Comparison of ENCODE assay signal across 20 cellular contexts in the genomic region with DNA sequence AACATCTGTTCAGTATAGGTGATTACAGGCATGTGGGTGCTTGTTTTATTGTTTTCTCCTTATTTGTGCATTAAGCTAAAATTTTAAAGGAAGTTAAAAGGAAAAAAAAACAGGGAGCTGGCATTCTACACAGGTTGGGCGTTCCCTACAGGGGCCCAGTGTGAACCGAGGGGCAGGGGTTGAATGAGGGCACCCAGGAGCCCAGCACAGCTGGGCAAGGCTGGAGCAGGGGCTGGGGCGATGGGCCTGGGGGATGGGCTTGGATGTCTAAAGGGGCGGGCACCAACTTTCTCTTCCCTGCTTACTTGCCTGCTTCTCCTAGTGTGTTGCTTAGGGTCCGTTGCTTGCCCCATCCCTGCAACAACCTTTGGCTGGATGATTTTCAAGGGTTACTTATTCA. TPM values are rescaled to one million over a fixed set of nuclear protein-coding genes. Genes with fewer than 3 reads are reported as not detected.
DNase-seq lines count a peak whose midpoint lies in the region; ATAC-seq and TF ChIP-seq lines count a peak whose summit lies in the region.
"Had no signal": no experiment of that assay in that cellular context is flagged by ENCODE, and none has a peak within 500 bp of the region (broad histone marks: within the 10 kb centered on the region; RNA-seq: fewer than 3 reads in every experiment).

No MANE protein-coding gene starts in this region.

- TF ChIP-seq EP300 in SK-N-SH (IDR thresholded peaks at IDR 0.05; ENCODE audit: borderline replicate concordance in 1 of 2, low read depth in 1 of 2, low read length in 1 of 2) = no peak

- H2AFZ ChIP-seq in SK-N-SH (ENCODE audit: low read depth) = no peak overlapping the region

- CTCF ChIA-PET in SK-N-SH (lab: Yijun Ruan, JAX) = no interaction called here

- H3K4me1 Mint-ChIP-seq in type B pancreatic cell (ENCODE audit: unreplicated experiment) = peaks cover 18% of the 10 kb centered on the region

- H3K4me2 ChIP-seq in SK-N-SH = 0 out of 2 replicates have a peak overlapping the region, but pooled peaks have one; percentile 66

- ATAC-seq in SK-N-SH treated with all-trans-retinoic acid at 6 μM for 48 hours = no peak
- ATAC-seq: Panc1 had no signal

- POLR2A ChIA-PET in SK-N-SH (lab: Yijun Ruan, JAX) = no interaction called here

- H3K9ac ChIP-seq in SK-N-SH = no peak overlapping the region
- H3K9ac ChIP-seq in duodenal mucosa (ENCODE audit: low read depth in 1 of 2, low read length in 2 of 2) = peak overlapping the region in 1 of 2 donors; percentile 42

- H3K9me3 ChIP-seq in SK-N-SH (no peaks in the 10 kb centered on the region), duodenal mucosa (ENCODE audit: control insufficient read depth in 1 of 2, low read length in 2 of 2) (no peaks in the 10 kb centered on the region), muscle layer of duodenum (ENCODE audit: control insufficient read depth in 1 of 2, low read length in 2 of 2) (no peaks in the 10 kb centered on the region)
- H3K9me3 ChIP-seq: SJCRH30 had no signal

- H3F3A ChIP-seq in SK-N-SH (replicated peaks; ENCODE audit: insufficient read depth) = no peaks in the 10 kb centered on the region

- H3K4me3 ChIP-seq in SK-N-SH (ENCODE audit: low read depth in 2 of 2, low read length in 1 of 2) = no peak overlapping the region
- H3K4me3 ChIP-seq in duodenal mucosa (ENCODE audit: low read depth in 1 of 2, low read length in 2 of 2) = peak overlapping the region in 1 of 2 donors; percentile 37
- no peak overlapping the region for H3K4me3 ChIP-seq in muscle layer of duodenum (ENCODE audit: low read depth in 1 of 2, low read length in 2 of 2)
- H3K4me3 ChIP-seq: SJCRH30 had no signal

- no peak for DNase-seq in SK-N-SH
- no peak for DNase-seq in type B pancreatic cell (ENCODE audit: extremely low spot score, unreplicated experiment)
- DNase-seq in hepatic stellate cell (ENCODE audit: low spot score) = no peak
- DNase-seq in glomerular visceral epithelial cell (ENCODE audit: extremely low spot score) = no peak
- DNase-seq in T-helper 1 cell = no peak
- DNase-seq: 8988T; GDM1; Karpas-422; MV-4-11; NCI-H187; NCI-H226; NCI-H524; NCI-H774; NK-92 treated with Interleukin-12 subunit alpha and Interleukin-12 subunit beta, amount 100 ng/mL, for 24 hours; SJCRH30 had no signal

- 49% methylated on average over 5 of the region's 5 CpGs for WGBS in SK-N-SH (ENCODE audit: low lambda C conversion rate)

- no peak for TF ChIP-seq CTCF in SK-N-SH (IDR thresholded peaks at IDR 0.05)
- no peak for TF ChIP-seq CTCF in type B pancreatic cell (conservative IDR thresholded peaks at IDR 0.05)

- H3K4me1 ChIP-seq in SK-N-SH (ENCODE audit: control insufficient read depth in 1 of 2, insufficient read depth in 2 of 2, low read depth in 1 of 2, low read length in 1 of 2) (peaks cover 0 to 24% of the 10 kb centered on the region in 2 experiments; a peak in 3 of 4 replicates), duodenal mucosa (ENCODE audit: control insufficient read depth in 1 of 2, insufficient read depth in 2 of 2, low read length in 2 of 2) (peaks cover 16 to 29% of the 10 kb centered on the region in 2 donors), muscle layer of duodenum (ENCODE audit: control insufficient read depth in 1 of 2, insufficient read depth in 2 of 2, low read length in 2 of 2) (peaks cover 0 to 8% of the 10 kb centered on the region in 2 donors)
- H3K4me1 ChIP-seq: SJCRH30 had no signal

- H3K9me2 ChIP-seq in SK-N-SH = no peaks in the 10 kb centered on the region

- no peak for TF ChIP-seq RAD21 in SK-N-SH (IDR thresholded peaks at IDR 0.05; ENCODE audit: low read length)

- H3K79me2 ChIP-seq in SK-N-SH (ENCODE audit: insufficient read depth) = 0 out of 2 replicates have a peak, but pooled peaks cover 3% of the 10 kb centered on the region

- no peaks in the 10 kb centered on the region for H3K36me3 Mint-ChIP-seq in type B pancreatic cell

- H3K9me3 Mint-ChIP-seq in type B pancreatic cell = no peaks in the 10 kb centered on the region

- no peaks in the 10 kb centered on the region for H4K20me1 ChIP-seq in SK-N-SH (ENCODE audit: insufficient read depth)

- no peaks in the 10 kb centered on the region for H3K36me3 ChIP-seq in SK-N-SH (replicated peaks in 1 of 2; ENCODE audit: control insufficient read depth in 1 of 2, insufficient read depth in 2 of 2, low read length in 1 of 2)
- H3K36me3 ChIP-seq in duodenal mucosa (ENCODE audit: control insufficient read depth in 1 of 2, insufficient read depth in 2 of 2, low read length in 2 of 2) = no peaks in the 10 kb centered on the region
- no peaks in the 10 kb centered on the region for H3K36me3 ChIP-seq in muscle layer of duodenum (ENCODE audit: control insufficient read depth in 1 of 2, insufficient read depth in 2 of 2, low read length in 2 of 2)
- H3K36me3 ChIP-seq: SJCRH30 had no signal

- H3K4me3 Mint-ChIP-seq in type B pancreatic cell = peak overlapping the region; percentile 6

- H3K27ac ChIP-seq in SK-N-SH (ENCODE audit: low read depth in 2 of 2, low read length in 1 of 2) = no peak overlapping the region
- H3K27ac ChIP-seq in duodenal mucosa (ENCODE audit: low read depth, low read length) = peak overlapping the region; percentile 69
- H3K27ac ChIP-seq in muscle layer of duodenum (ENCODE audit: low read length) = peak overlapping the region; percentile 81
- H3K27ac ChIP-seq: C4-2B, SJCRH30 had no signal

- peaks cover 78% of the 10 kb centered on the region for H3K27me3 Mint-ChIP-seq in type B pancreatic cell

- H3K27ac Mint-ChIP-seq in type B pancreatic cell = no peak overlapping the region

- no peaks in the 10 kb centered on the region for H3K27me3 ChIP-seq in SK-N-SH (ENCODE audit: insufficient read depth)
- peaks cover 11 to 18% of the 10 kb centered on the region in 2 donors for H3K27me3 ChIP-seq in duodenal mucosa (ENCODE audit: control insufficient read depth in 1 of 2, insufficient read depth in 2 of 2, low read length in 2 of 2)
- H3K27me3 ChIP-seq in muscle layer of duodenum (ENCODE audit: low read depth, low read length) = peaks cover 24% of the 10 kb centered on the region
- H3K27me3 ChIP-seq: SJCRH30 had no signal

TF ChIP-seq in SK-N-SH, 30 proteins besides CTCF, POLR2A, EP300 and RAD21 (continues in another document):
- no peak for TF ChIP-seq GATA2 (CRISPR knock-in tag; IDR thresholded peaks at IDR 0.05)
- no peak for TF ChIP-seq FOSL2 (IDR thresholded peaks at IDR 0.05; ENCODE audit: borderline replicate concordance, low read depth)
- TF ChIP-seq NRF1 (IDR thresholded peaks at IDR 0.05; ENCODE audit: low read depth, low read length) = no peak
- no peak for TF ChIP-seq FOXJ3 (CRISPR knock-in tag; IDR thresholded peaks at IDR 0.05)
- no peak for TF ChIP-seq USF1 (IDR thresholded peaks at IDR 0.05; ENCODE audit: borderline replicate concordance, low read depth)
- no peak for TF ChIP-seq MXI1 (IDR thresholded peaks at IDR 0.05; ENCODE audit: low read depth, low read length)

TF ChIP-seq in SK-N-SH treated with all-trans-retinoic acid at 6 μM for 48 hours, 23 proteins besides CTCF, POLR2A, EP300 and RAD21 (continues in another document):
- no peak for TF ChIP-seq POU6F1 (CRISPR knock-in tag; IDR thresholded peaks at IDR 0.05; ENCODE audit: borderline replicate concordance, low read depth)
- no peak for TF ChIP-seq SNAI2 (CRISPR knock-in tag; IDR thresholded peaks at IDR 0.05)
- no peak for TF ChIP-seq RARB (CRISPR knock-in tag; IDR thresholded peaks at IDR 0.05)
- TF ChIP-seq, protein P1, sequence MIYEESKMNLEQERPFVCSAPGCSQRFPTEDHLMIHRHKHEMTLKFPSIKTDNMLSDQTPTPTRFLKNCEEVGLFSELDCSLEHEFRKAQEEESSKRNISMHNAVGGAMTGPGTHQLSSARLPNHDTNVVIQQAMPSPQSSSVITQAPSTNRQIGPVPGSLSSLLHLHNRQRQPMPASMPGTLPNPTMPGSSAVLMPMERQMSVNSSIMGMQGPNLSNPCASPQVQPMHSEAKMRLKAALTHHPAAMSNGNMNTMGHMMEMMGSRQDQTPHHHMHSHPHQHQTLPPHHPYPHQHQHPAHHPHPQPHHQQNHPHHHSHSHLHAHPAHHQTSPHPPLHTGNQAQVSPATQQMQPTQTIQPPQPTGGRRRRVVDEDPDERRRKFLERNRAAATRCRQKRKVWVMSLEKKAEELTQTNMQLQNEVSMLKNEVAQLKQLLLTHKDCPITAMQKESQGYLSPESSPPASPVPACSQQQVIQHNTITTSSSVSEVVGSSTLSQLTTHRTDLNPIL (CRISPR knock-in tag; IDR thresholded peaks at IDR 0.05; ENCODE audit: low read depth) = no peak
- TF ChIP-seq BACH2 (CRISPR knock-in tag; IDR thresholded peaks at IDR 0.05; ENCODE audit: borderline replicate concordance) = no peak
- no peak for TF ChIP-seq ZNF565 (CRISPR knock-in tag; conservative IDR thresholded peaks at IDR 0.05; ENCODE audit: low read depth)
- TF ChIP-seq, protein P2, sequence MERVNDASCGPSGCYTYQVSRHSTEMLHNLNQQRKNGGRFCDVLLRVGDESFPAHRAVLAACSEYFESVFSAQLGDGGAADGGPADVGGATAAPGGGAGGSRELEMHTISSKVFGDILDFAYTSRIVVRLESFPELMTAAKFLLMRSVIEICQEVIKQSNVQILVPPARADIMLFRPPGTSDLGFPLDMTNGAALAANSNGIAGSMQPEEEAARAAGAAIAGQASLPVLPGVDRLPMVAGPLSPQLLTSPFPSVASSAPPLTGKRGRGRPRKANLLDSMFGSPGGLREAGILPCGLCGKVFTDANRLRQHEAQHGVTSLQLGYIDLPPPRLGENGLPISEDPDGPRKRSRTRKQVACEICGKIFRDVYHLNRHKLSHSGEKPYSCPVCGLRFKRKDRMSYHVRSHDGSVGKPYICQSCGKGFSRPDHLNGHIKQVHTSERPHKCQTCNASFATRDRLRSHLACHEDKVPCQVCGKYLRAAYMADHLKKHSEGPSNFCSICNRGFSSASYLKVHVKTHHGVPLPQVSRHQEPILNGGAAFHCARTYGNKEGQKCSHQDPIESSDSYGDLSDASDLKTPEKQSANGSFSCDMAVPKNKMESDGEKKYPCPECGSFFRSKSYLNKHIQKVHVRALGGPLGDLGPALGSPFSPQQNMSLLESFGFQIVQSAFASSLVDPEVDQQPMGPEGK (CRISPR knock-in tag; IDR thresholded peaks at IDR 0.05; ENCODE audit: borderline replicate concordance) = no peak

RNA-seq across cellular contexts. Expression of gene ADRA1D, which starts 3.5 kb away (rescaled TPM):
- polyA plus RNA-seq in SK-N-SH (2012; rRNA removed) = 1.0 and 1.5 TPM in 2 replicates
- polyA plus RNA-seq in SK-N-SH (2012; cell fraction: cytosol; rRNA removed) = 0.26 and 0.85 TPM in 2 replicates
- polyA plus RNA-seq in SK-N-SH (2012; cell fraction: nucleus; rRNA removed) = 1.2 and 1.3 TPM in 2 replicates
- total RNA-seq in type B pancreatic cell (ENCODE audit: low replicate concordance) = 1.6 TPM in 1 of 2 replicates, not detected in the other
- total RNA-seq: SJCRH30 had no signal

Comparison
In these comparisons a context has a peak if more than half of its experiments do, and no peak if none do; other contexts are left out.
1. H3K27ac ChIP-seq: peak in duodenal mucosa (single experiment) and muscle layer of duodenum (single experiment); none in SK-N-SH (0 of 2).